In genomic region chr3:55662683-55663082, GRCh38 we compare ENCODE assay signal across 1 cellular context.
TF ChIP-seq lines count a peak whose summit lies in the region.

No MANE protein-coding gene starts in this region.

TF ChIP-seq in IMR-90, 13 proteins besides CTCF, POLR2A, EP300 and RAD21 (continued from another document):
- TF ChIP-seq ELK1 (IDR thresholded peaks at IDR 0.05; ENCODE audit: borderline replicate concordance, low read depth, low read length) = no peak
